24 cellular contexts compared by ENCODE assay signal in genomic region chr12:65998031-65998430, GRCh38.
"Had no signal": no experiment of that assay in that cellular context is flagged by ENCODE, and none has a peak within 500 bp of the region (broad histone marks: within the 10 kb centered on the region; RNA-seq: fewer than 3 reads in every experiment).

No MANE protein-coding gene starts in this region.

- H3K36me3 ChIP-seq: neutrophil, right lobe of liver, thoracic aorta, tibial nerve, upper lobe of right lung, vagina had no signal

- DNase-seq: dermis blood vessel endothelial cell; effector memory CD4-positive, alpha-beta T cell; hypothalamus; immature natural killer cell; kidney; mesenchymal stem cell; mucosa of descending colon; naive B cell; right lobe of liver; small intestine; stimulated activated CD4-positive, alpha-beta T cell treated with anti-CD3 and anti-CD28 coated beads, Interleukin-15, amount 100 ng/mL, for 24 hours; stimulated activated CD4-positive, alpha-beta T cell treated with anti-CD3 and anti-CD28 coated beads, Interleukin-2, amount 100 ng/mL, for 48 hours; stimulated activated naive B cell treated with anti-CD40 and anti-IgM and Interleukin-4, amounts not matched to agents 10 μg/mL and 1 μg/mL and 100 μg/mL, for 72 hours; upper lobe of right lung had no signal

- H3K27ac ChIP-seq: coronary artery, neutrophil, parathyroid adenoma, right lobe of liver, thoracic aorta, tibial nerve, upper lobe of right lung, vagina had no signal

- H3K27me3 ChIP-seq: neutrophil, right lobe of liver, tibial nerve, upper lobe of right lung, vagina had no signal

- FAIRE-seq: endothelial cell of umbilical vein, frontal cortex, kidney, small intestine had no signal

- ATAC-seq: left lobe of liver; mucosa of descending colon; natural killer cell treated with Interleukin-12 subunit alpha and Interleukin-12 subunit beta and Interleukin-15 and Interleukin-18, amount 100 ng/mL, for 72 hours; right lobe of liver; stimulated activated naive B cell treated with anti-CD40 and anti-IgM and Interleukin-4, amounts not matched to agents 10 μg/mL and 1 μg/mL and 100 μg/mL, for 72 hours; upper lobe of right lung had no signal

- H3K4me3 ChIP-seq: coronary artery, mucosa of descending colon, right lobe of liver, thoracic aorta, tibial nerve, upper lobe of right lung, vagina had no signal

- H3K9me3 ChIP-seq: mucosa of descending colon, neutrophil, right lobe of liver, thoracic aorta, tibial nerve, upper lobe of right lung, vagina had no signal

- H3K4me1 ChIP-seq: parathyroid adenoma, right lobe of liver, tibial nerve, upper lobe of right lung, vagina had no signal
